In the genomic region with DNA sequence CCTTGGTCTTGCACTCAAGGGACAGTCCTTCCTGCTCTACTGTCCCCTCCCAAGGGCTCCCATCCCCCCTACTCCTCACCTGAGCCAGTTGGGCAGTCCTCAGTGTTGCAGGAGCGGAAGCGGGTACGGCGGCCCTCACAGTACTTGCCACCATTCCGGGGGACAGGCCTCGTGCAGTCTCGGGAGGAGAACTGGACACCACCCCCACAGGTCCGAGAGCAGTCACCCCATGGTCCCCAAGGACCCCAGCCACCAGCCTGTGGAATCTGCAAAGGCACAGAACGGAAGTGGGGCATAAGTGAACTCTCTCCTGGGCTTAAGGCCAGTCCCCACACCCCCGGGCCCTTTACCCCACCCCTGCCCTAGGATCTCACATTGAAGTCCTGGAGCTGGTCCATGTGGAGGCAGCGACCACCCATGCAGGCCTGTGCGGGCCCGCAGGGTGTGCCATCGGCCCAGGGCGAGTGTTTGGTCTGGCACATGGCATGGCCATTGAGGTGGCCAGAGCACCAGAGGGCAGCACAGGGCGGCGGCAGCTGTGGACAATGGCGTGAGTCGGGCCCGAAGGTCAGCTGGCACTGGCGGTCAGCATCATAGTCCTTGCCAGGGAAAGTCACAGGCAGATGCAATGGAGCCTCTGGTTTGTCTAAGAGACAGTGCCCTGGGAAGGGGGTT, we compare ENCODE assay signal across 14 cellular contexts.
A peak's percentile ranks its signal among the peaks of the same experiment; 100 is the strongest.
DNase-seq lines count a peak whose midpoint lies in the region; ATAC-seq and TF ChIP-seq lines count a peak whose summit lies in the region.
"Had no signal": no experiment of that assay in that cellular context is flagged by ENCODE, and none has a peak within 500 bp of the region (broad histone marks: within the 10 kb centered on the region; RNA-seq: fewer than 3 reads in every experiment).

No MANE protein-coding gene starts in this region.

- H3K4me3 ChIP-seq in AG09309 (ENCODE audit: control insufficient read depth, low read depth, low read length): no peak overlapping the region
- H3K4me3 ChIP-seq: body of pancreas, SJSA1 had no signal

- ATAC-seq in HG02885 (IDR thresholded peaks at IDR 0.05; ENCODE audit: poor library complexity, unreplicated experiment) (no peak), GM18861 (IDR thresholded peaks at IDR 0.05; ENCODE audit: unreplicated experiment) (no peak)
- ATAC-seq: body of pancreas had no signal

- POLR2A ChIA-PET in RWPE1 (lab: Yijun Ruan, JAX; ENCODE audit: low non-redundant PET): no interaction called here

- H3K27ac ChIP-seq in RWPE1: peak overlapping the region; percentile 10; the same call in 1 of the 2 replicates
- H3K27ac ChIP-seq: body of pancreas, SJSA1 had no signal

- TF ChIP-seq CTCF in AG09309 (IDR thresholded peaks at IDR 0.05; ENCODE audit: control insufficient read depth, insufficient read depth, low read depth, low read length, missing control alignments) (peak; percentile 7), RWPE1 (conservative IDR thresholded peaks at IDR 0.05; ENCODE audit: low read depth) (no peak)

- CTCF ChIA-PET in RWPE1 (lab: Yijun Ruan, JAX): interaction anchor here (0.6 to 1.8 kb wide), 5 partner anchors 28 to 189 kb away, joined by 3 to 5 read pairs (median 4); partner anchors contain the start of genes PPOX and TOMM40L

- DNase-seq in AG09309 (ENCODE audit: low read depth): no peak
- DNase-seq in RWPE1 (ENCODE audit: low spot score): no peak
- peak; percentile 69 for DNase-seq in fibroblast of gingiva (ENCODE audit: low read depth)
- DNase-seq in nucleus accumbens (lab: John Stamatoyannopoulos, UW): peak in 52 of 56 donors; percentile 25 to 87 (median 73)
- DNase-seq in NCI-H1417 (lab: John Stamatoyannopoulos, UW): no peak
- no peak for DNase-seq in activated CD4-positive, alpha-beta T cell treated with anti-CD3 and anti-CD28 coated beads for 1 hour
- DNase-seq: activated T-cell treated with anti-CD3 and anti-CD28 coated beads, Interleukin-2, amount 50 U/mL, for 24 hours; BE2C; body of pancreas; NCI-H1092; NCI-H510A had no signal

Comparison
In these comparisons a context has a peak if more than half of its experiments do, and no peak if none do; other contexts are left out.
1. DNase-seq: peak in fibroblast of gingiva (single experiment) and nucleus accumbens (52 of 56); none in AG09309 (single experiment), RWPE1 (single experiment), NCI-H1417 (0 of 3) and activated CD4-positive, alpha-beta T cell treated with anti-CD3 and anti-CD28 coated beads for 1 hour (single experiment).